10 cellular contexts compared by ENCODE assay signal in the genomic region with DNA sequence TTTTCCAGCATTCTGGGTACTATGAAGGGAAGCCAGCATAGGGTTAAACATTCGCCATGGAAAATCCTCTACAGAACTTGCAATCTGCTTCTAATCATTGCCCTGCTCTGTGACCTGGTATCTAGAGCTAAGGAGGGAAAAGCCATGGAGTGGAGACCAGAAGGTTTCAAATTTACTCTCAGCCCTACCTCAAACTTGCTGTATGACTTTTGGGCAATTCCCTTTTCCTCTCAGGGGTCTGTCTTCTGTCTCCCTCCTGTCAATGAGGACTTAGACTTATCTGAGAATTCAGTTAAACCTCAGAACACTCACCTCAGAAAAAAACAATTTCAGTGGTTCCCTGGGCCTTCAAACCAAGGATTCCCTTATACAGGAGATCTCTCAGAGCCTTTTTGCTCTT. TPM values are rescaled to one million over a fixed set of nuclear protein-coding genes. Genes with fewer than 3 reads are reported as not detected.
A peak's percentile ranks its signal among the peaks of the same experiment; 100 is the strongest.
DNase-seq lines count a peak whose midpoint lies in the region; ATAC-seq and TF ChIP-seq lines count a peak whose summit lies in the region.
"Had no signal": no experiment of that assay in that cellular context is flagged by ENCODE, and none has a peak within 500 bp of the region (broad histone marks: within the 10 kb centered on the region; RNA-seq: fewer than 3 reads in every experiment).

No MANE protein-coding gene starts in this region.

- DNase-seq in GM06990 (ENCODE audit: extremely low read depth, insufficient read length) = peak; percentile 30
- no peak for DNase-seq in activated naive CD8-positive, alpha-beta T cell treated with anti-CD3 and anti-CD28 coated beads, Interleukin-2, amount 10 ng/mL, durations not matched to agents 7 days and 5 days
- DNase-seq in natural killer cell treated with Interleukin-12 subunit alpha and Interleukin-12 subunit beta and Interleukin-15 and Interleukin-18, amount 100 ng/mL, for 72 hours (ENCODE audit: low spot score) = no peak
- DNase-seq in NCI-H226 = no peak
- no peak for DNase-seq in EL
- DNase-seq in adrenal gland = no peak
- DNase-seq: NCI-H146; stimulated activated CD4-positive, alpha-beta T cell treated with anti-CD3 and anti-CD28 coated beads, Interleukin-1b, Interleukin-23, amount 100 ng/mL, for 48 hours had no signal

- 58 to 79% (median 62%) methylated on average over 1 of the region's 1 CpG for WGBS in adrenal gland, 4 donors

- peaks cover 2% of the 10 kb centered on the region for H3K36me3 Mint-ChIP-seq in activated naive CD8-positive, alpha-beta T cell treated with anti-CD3 and anti-CD28 coated beads, Interleukin-2, amount 10 ng/mL, durations not matched to agents 7 days and 5 days
- peaks cover 16% of the 10 kb centered on the region for H3K36me3 Mint-ChIP-seq in natural killer cell treated with Interleukin-12 subunit alpha and Interleukin-12 subunit beta and Interleukin-15 and Interleukin-18, amount 100 ng/mL, for 72 hours

- TF ChIP-seq CTCF in GM06990 (IDR thresholded peaks at IDR 0.05; ENCODE audit: insufficient read depth, low read length, poor library complexity, severe bottlenecking) (no peak), adrenal gland (IDR thresholded peaks at IDR 0.05) (no peak)

- H3K9me3 Mint-ChIP-seq in activated naive CD8-positive, alpha-beta T cell treated with anti-CD3 and anti-CD28 coated beads, Interleukin-2, amount 10 ng/mL, durations not matched to agents 7 days and 5 days = no peaks in the 10 kb centered on the region
- no peaks in the 10 kb centered on the region for H3K9me3 Mint-ChIP-seq in natural killer cell treated with Interleukin-12 subunit alpha and Interleukin-12 subunit beta and Interleukin-15 and Interleukin-18, amount 100 ng/mL, for 72 hours

- intact Hi-C loops in adrenal gland (cut with DNase I) = no loop called here

- H3K4me1 ChIP-seq in adrenal gland (replicated peaks in 1 of 2) = peaks cover 0 to 10% of the 10 kb centered on the region in 2 donors

- ATAC-seq in HG02884 (IDR thresholded peaks at IDR 0.05; ENCODE audit: unreplicated experiment) (peak; percentile 31), GM21367 (IDR thresholded peaks at IDR 0.05; ENCODE audit: unreplicated experiment) (no peak)
- no peak for ATAC-seq in activated naive CD8-positive, alpha-beta T cell treated with anti-CD3 and anti-CD28 coated beads, Interleukin-2, amount 10 ng/mL, durations not matched to agents 7 days and 5 days (ENCODE audit: low read depth)
- peak in 1 of 2 donors; percentile 53 for ATAC-seq in natural killer cell treated with Interleukin-12 subunit alpha and Interleukin-12 subunit beta and Interleukin-15 and Interleukin-18, amount 100 ng/mL, for 72 hours

- no peak overlapping the region for H3K27ac ChIP-seq in adrenal gland

- H3K36me3 ChIP-seq in GM06990 (ENCODE audit: control insufficient read depth, insufficient read depth, low read length) (no peaks in the 10 kb centered on the region), adrenal gland (replicated peaks in 1 of 2) (no peaks in the 10 kb centered on the region)

- H3K4me1 Mint-ChIP-seq in activated naive CD8-positive, alpha-beta T cell treated with anti-CD3 and anti-CD28 coated beads, Interleukin-2, amount 10 ng/mL, durations not matched to agents 7 days and 5 days = peaks cover 25% of the 10 kb centered on the region
- peaks cover 42 to 66% of the 10 kb centered on the region in 2 donors for H3K4me1 Mint-ChIP-seq in natural killer cell treated with Interleukin-12 subunit alpha and Interleukin-12 subunit beta and Interleukin-15 and Interleukin-18, amount 100 ng/mL, for 72 hours (ENCODE audit: low read depth in 2 of 2)

- H3K27me3 ChIP-seq in GM06990 (replicated peaks; ENCODE audit: control insufficient read depth, insufficient read depth, low read length) (no peaks in the 10 kb centered on the region), adrenal gland (no peaks in the 10 kb centered on the region)

- H3K4me3 ChIP-seq in GM06990 (replicated peaks; ENCODE audit: low read depth, low read length) = peak overlapping the region; percentile 83
- no peak overlapping the region for H3K4me3 ChIP-seq in adrenal gland

- H3K27me3 Mint-ChIP-seq in activated naive CD8-positive, alpha-beta T cell treated with anti-CD3 and anti-CD28 coated beads, Interleukin-2, amount 10 ng/mL, durations not matched to agents 7 days and 5 days = no peaks in the 10 kb centered on the region
- peaks cover 0 to 16% of the 10 kb centered on the region in 2 donors for H3K27me3 Mint-ChIP-seq in natural killer cell treated with Interleukin-12 subunit alpha and Interleukin-12 subunit beta and Interleukin-15 and Interleukin-18, amount 100 ng/mL, for 72 hours

- POLR2A ChIA-PET in activated naive CD8-positive, alpha-beta T cell treated with anti-CD3 and anti-CD28 coated beads, Interleukin-2, amount 10 ng/mL, durations not matched to agents 7 days and 5 days (lab: Charles Lee) = interaction anchor here (1.1 to 3.5 kb wide), 3 partner anchors 11 to 22 kb away, joined by 5 to 57 read pairs (median 14); no protein-coding TSS in a partner anchor

- peak overlapping the region; percentile 95 for H3K4me3 Mint-ChIP-seq in activated naive CD8-positive, alpha-beta T cell treated with anti-CD3 and anti-CD28 coated beads, Interleukin-2, amount 10 ng/mL, durations not matched to agents 7 days and 5 days
- peak overlapping the region; percentile 100 for H3K4me3 Mint-ChIP-seq in natural killer cell treated with Interleukin-12 subunit alpha and Interleukin-12 subunit beta and Interleukin-15 and Interleukin-18, amount 100 ng/mL, for 72 hours

- H3K9me3 ChIP-seq in adrenal gland (replicated peaks in 1 of 3) = no peaks in the 10 kb centered on the region

- H3K27ac Mint-ChIP-seq in activated naive CD8-positive, alpha-beta T cell treated with anti-CD3 and anti-CD28 coated beads, Interleukin-2, amount 10 ng/mL, durations not matched to agents 7 days and 5 days = no peak overlapping the region
- peak overlapping the region; percentile 93 to 94 for H3K27ac Mint-ChIP-seq in natural killer cell treated with Interleukin-12 subunit alpha and Interleukin-12 subunit beta and Interleukin-15 and Interleukin-18, amount 100 ng/mL, for 72 hours

- no peak for TF ChIP-seq POLR2A in adrenal gland (IDR thresholded peaks at IDR 0.05)

RNA-seq across cellular contexts. Expression of a gene that starts 29.1 kb away (rescaled TPM):
- total RNA-seq in activated naive CD8-positive, alpha-beta T cell treated with anti-CD3 and anti-CD28 coated beads, Interleukin-2, amount 10 ng/mL, durations not matched to agents 7 days and 5 days = 10 to 100 TPM; 32.3 to 34.2 TPM
- 10 to 100 TPM; 21.6 to 36.0 TPM for total RNA-seq in natural killer cell treated with Interleukin-12 subunit alpha and Interleukin-12 subunit beta and Interleukin-15 and Interleukin-18, amount 100 ng/mL, for 72 hours
- 10 to 100 TPM; 13.8 to 49.6 (median 26.3) TPM for total RNA-seq in adrenal gland
- 10 to 100 TPM; 30.5 to 54.4 (median 31.6) TPM for polyA plus RNA-seq in adrenal gland
